Comparison of ENCODE assay signal across 16 cellular contexts in the genomic region with DNA sequence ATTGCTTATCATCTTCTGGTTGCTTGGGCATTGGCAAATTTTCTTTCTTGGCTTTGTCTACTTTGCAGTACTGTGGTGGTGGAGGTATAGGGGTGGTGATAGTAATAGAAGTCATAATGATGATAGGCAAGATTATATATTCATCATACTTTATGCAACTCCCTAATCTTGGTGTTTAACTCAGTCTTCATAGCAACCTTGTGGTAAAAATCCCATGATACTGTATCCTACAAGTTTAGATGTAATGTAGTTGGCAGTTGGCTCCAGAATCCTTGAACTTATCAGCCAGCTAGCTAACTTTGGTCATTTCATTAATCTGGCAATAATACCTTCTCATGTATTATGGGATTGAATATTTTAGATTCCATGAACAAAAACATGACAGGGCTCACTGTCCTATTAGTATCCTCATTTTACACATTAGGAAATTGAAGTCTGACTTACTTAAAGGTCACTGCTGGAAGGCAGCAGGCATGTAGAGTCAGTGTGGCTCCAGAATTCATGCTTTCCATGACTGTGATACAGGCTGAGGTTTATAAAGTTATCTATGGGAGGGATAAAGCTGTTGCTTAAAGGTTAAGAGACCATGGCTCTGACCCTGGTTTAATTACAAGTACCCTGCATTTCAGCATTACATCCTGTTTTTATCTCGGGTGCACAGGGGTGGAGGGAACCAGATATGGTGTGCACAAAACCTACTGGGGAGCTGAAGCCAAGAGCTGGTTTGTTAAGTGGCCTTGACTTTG.
"Had no signal": no experiment of that assay in that cellular context is flagged by ENCODE, and none has a peak within 500 bp of the region (broad histone marks: within the 10 kb centered on the region; RNA-seq: fewer than 3 reads in every experiment).

No MANE protein-coding gene starts in this region.

- H3K36me3 ChIP-seq: upper lobe of left lung had no signal

- ATAC-seq: activated naive CD8-positive, alpha-beta T cell treated with anti-CD3 and anti-CD28 coated beads, Interleukin-2, amount 50 U/mL, for 24 hours; left colon; stimulated activated memory B cell treated with anti-CD40 and anti-IgM and Interleukin-4, amounts not matched to agents 10 μg/mL and 1 μg/mL and 100 μg/mL, for 72 hours had no signal

- H3K36me3 Mint-ChIP-seq: stimulated activated memory B cell treated with anti-CD40 and anti-IgM and Interleukin-4, amounts not matched to agents 10 μg/mL and 1 μg/mL and 100 μg/mL, for 72 hours had no signal

- H3K4me3 ChIP-seq: upper lobe of left lung had no signal

- H3K27me3 ChIP-seq: upper lobe of left lung had no signal

- H3K4me3 Mint-ChIP-seq: activated B cell treated with CpG ODN at 0.5 μM for 24 hours; activated CD4-positive, alpha-beta T cell treated with anti-CD3 and anti-CD28 coated beads, Interleukin-2, amount 10 ng/mL, durations not matched to agents 24 days and 14 days; activated naive CD8-positive, alpha-beta T cell treated with anti-CD3 and anti-CD28 coated beads, Interleukin-2, amount 50 U/mL, for 24 hours; activated T-helper 1 cell treated with anti-CD3 and anti-CD28 coated beads, Interleukin-12 subunit alpha, Interleukin-12 subunit beta, Interleukin-2, Interleukin-4 antibody, amounts not matched to agents 30 ng/mL and 10 ng/mL and 1 ng/mL, durations not matched to agents 14 hours and 24 hours and 36 hours; dendritic cell treated with granulocyte-macrophage colony-stimulating factor and Interleukin-4, amounts not matched to agents 40 ng/mL and 50 ng/mL, for 4 days; stimulated activated memory B cell treated with anti-CD40 and anti-IgM and Interleukin-4, amounts not matched to agents 10 μg/mL and 1 μg/mL and 100 μg/mL, for 72 hours; T-helper 1 cell treated with Interleukin-12 subunit alpha and Interleukin-12 subunit beta and Interleukin-4 antibody, amounts not matched to agents 30 μg/mL and 1 μg/mL, for 36 hours had no signal

- H3K9me3 Mint-ChIP-seq: activated B cell treated with CpG ODN at 0.5 μM for 24 hours; activated naive CD8-positive, alpha-beta T cell treated with anti-CD3 and anti-CD28 coated beads, Interleukin-2, amount 50 U/mL, for 24 hours; activated T-helper 1 cell treated with anti-CD3 and anti-CD28 coated beads, Interleukin-12 subunit alpha, Interleukin-12 subunit beta, Interleukin-2, Interleukin-4 antibody, amounts not matched to agents 30 ng/mL and 10 ng/mL and 1 ng/mL, durations not matched to agents 14 hours and 24 hours and 36 hours; dendritic cell treated with granulocyte-macrophage colony-stimulating factor and Interleukin-4, amounts not matched to agents 40 ng/mL and 50 ng/mL, for 4 days; T-helper 1 cell treated with Interleukin-12 subunit alpha and Interleukin-12 subunit beta and Interleukin-4 antibody, amounts not matched to agents 30 μg/mL and 1 μg/mL, for 36 hours had no signal

- H3K27ac Mint-ChIP-seq: activated B cell treated with CpG ODN at 0.5 μM for 24 hours; activated CD4-positive, alpha-beta T cell treated with anti-CD3 and anti-CD28 coated beads, Interleukin-2, amount 10 ng/mL, durations not matched to agents 24 days and 14 days; activated naive CD8-positive, alpha-beta T cell treated with anti-CD3 and anti-CD28 coated beads, Interleukin-2, amount 50 U/mL, for 24 hours; activated T-helper 1 cell treated with anti-CD3 and anti-CD28 coated beads, Interleukin-12 subunit alpha, Interleukin-12 subunit beta, Interleukin-2, Interleukin-4 antibody, amounts not matched to agents 30 ng/mL and 10 ng/mL and 1 ng/mL, durations not matched to agents 14 hours and 24 hours and 36 hours; dendritic cell treated with granulocyte-macrophage colony-stimulating factor and Interleukin-4, amounts not matched to agents 40 ng/mL and 50 ng/mL, for 4 days; stimulated activated memory B cell treated with anti-CD40 and anti-IgM and Interleukin-4, amounts not matched to agents 10 μg/mL and 1 μg/mL and 100 μg/mL, for 72 hours; T-helper 1 cell treated with Interleukin-12 subunit alpha and Interleukin-12 subunit beta and Interleukin-4 antibody, amounts not matched to agents 30 μg/mL and 1 μg/mL, for 36 hours had no signal

- H3K27me3 Mint-ChIP-seq: activated B cell treated with CpG ODN at 0.5 μM for 24 hours; activated CD4-positive, alpha-beta T cell treated with anti-CD3 and anti-CD28 coated beads, Interleukin-2, amount 10 ng/mL, durations not matched to agents 24 days and 14 days; activated naive CD8-positive, alpha-beta T cell treated with anti-CD3 and anti-CD28 coated beads, Interleukin-2, amount 50 U/mL, for 24 hours; dendritic cell treated with granulocyte-macrophage colony-stimulating factor and Interleukin-4, amounts not matched to agents 40 ng/mL and 50 ng/mL, for 4 days; stimulated activated memory B cell treated with anti-CD40 and anti-IgM and Interleukin-4, amounts not matched to agents 10 μg/mL and 1 μg/mL and 100 μg/mL, for 72 hours had no signal

- H3K4me1 Mint-ChIP-seq: activated B cell treated with CpG ODN at 0.5 μM for 24 hours; activated CD4-positive, alpha-beta T cell treated with anti-CD3 and anti-CD28 coated beads, Interleukin-2, amount 10 ng/mL, durations not matched to agents 24 days and 14 days; activated naive CD8-positive, alpha-beta T cell treated with anti-CD3 and anti-CD28 coated beads, Interleukin-2, amount 50 U/mL, for 24 hours; stimulated activated memory B cell treated with anti-CD40 and anti-IgM and Interleukin-4, amounts not matched to agents 10 μg/mL and 1 μg/mL and 100 μg/mL, for 72 hours had no signal

- H3K9me3 ChIP-seq: upper lobe of left lung had no signal

- DNase-seq: activated B cell treated with CpG ODN at 0.5 μM for 24 hours; activated CD4-positive, alpha-beta T cell treated with anti-CD3 and anti-CD28 coated beads, Interleukin-2, amount 10 ng/mL, durations not matched to agents 24 days and 14 days; activated naive CD4-positive, alpha-beta T cell treated with Interleukin-2 at 50 U/mL for 16 hours; activated naive CD8-positive, alpha-beta T cell treated with anti-CD3 and anti-CD28 coated beads, Interleukin-2, amount 50 U/mL, for 24 hours; central memory CD4-positive, alpha-beta T cell; erythroblast; left colon; mammary epithelial cell; small intestine; stimulated activated CD4-positive, alpha-beta T cell treated with anti-CD3 and anti-CD28 coated beads, Interleukin-1b, Interleukin-23, amount 100 ng/mL, for 48 hours; substantia nigra; upper lobe of left lung had no signal

- H3K27ac ChIP-seq: upper lobe of left lung had no signal
